14 cellular contexts compared by ENCODE assay signal in genomic region chr9:129283290-129283691, GRCh38.
A peak's percentile ranks its signal among the peaks of the same experiment; 100 is the strongest.
DNase-seq lines count a peak whose midpoint lies in the region; ATAC-seq and TF ChIP-seq lines count a peak whose summit lies in the region.
"Had no signal": no experiment of that assay in that cellular context is flagged by ENCODE, and none has a peak within 500 bp of the region (broad histone marks: within the 10 kb centered on the region; RNA-seq: fewer than 3 reads in every experiment).

No MANE protein-coding gene starts in this region.

- POLR2A ChIA-PET in PC-9 (lab: Charles Lee; ENCODE audit: unreplicated experiment), result no interaction called here

- no peaks in the 10 kb centered on the region for H3K79me2 ChIP-seq in PC-9 (ENCODE audit: low read depth)

- H3K36me3 Mint-ChIP-seq in CD14-positive monocyte, result peaks cover 17 to 27% of the 10 kb centered on the region in 2 donors
- H3K36me3 Mint-ChIP-seq: WTC11 had no signal

- no peak overlapping the region for H3K4me3 ChIP-seq in WERI-Rb-1 (ENCODE audit: low read depth, low read length)
- H3K4me3 ChIP-seq in skeletal muscle tissue (ENCODE audit: low read length in 3 of 3), result peak overlapping the region in 2 of 3 donors; percentile 53 to 67
- no peak overlapping the region for H3K4me3 ChIP-seq in PC-9

- H3K4me1 Mint-ChIP-seq in CD14-positive monocyte, result peaks cover 25% of the 10 kb centered on the region
- H3K4me1 Mint-ChIP-seq: B cell had no signal

- intact Hi-C loops in CD14-positive monocyte (cut with micrococcal nuclease) (no loop called here), PC-9 (cut with micrococcal nuclease; ENCODE audit: unreplicated experiment) (no loop called here)

- H3F3A ChIP-seq in PC-9 (ENCODE audit: insufficient read depth, low read depth), result peaks cover 7% of the 10 kb centered on the region; the same call in 1 of the 2 replicates

- DNase-seq in CD14-positive monocyte (ENCODE audit: low spot score) (peak; percentile 64), WERI-Rb-1 (peak; percentile 6), left lobe of liver (ENCODE audit: low spot score) (peak; percentile 40), activated gamma-delta T cell (lab: John Stamatoyannopoulos, UW) (no peak), PC-9 (no peak), NCI-H2196 treated with DMSO at 0.1 percent for 48 hours (lab: John Stamatoyannopoulos, UW; ENCODE audit: unreplicated experiment) (no peak)
- DNase-seq: amygdala; DMS53; NCI-H774; stimulated activated CD4-positive, alpha-beta T cell treated with anti-CD3 and anti-CD28 coated beads, Interleukin-4, amount 100 ng/mL, for 1 hour had no signal

- H4K20me1 ChIP-seq in PC-9 (ENCODE audit: insufficient read depth), result no peaks in the 10 kb centered on the region

- H3K27me3 Mint-ChIP-seq in CD14-positive monocyte (ENCODE audit: low read depth in 3 of 3), result no peaks in the 10 kb centered on the region

- no peaks in the 10 kb centered on the region for H3K9me2 ChIP-seq in PC-9 (ENCODE audit: insufficient read depth)

- no peaks in the 10 kb centered on the region for H3K9me3 Mint-ChIP-seq in CD14-positive monocyte
- H3K9me3 Mint-ChIP-seq: WTC11 had no signal

- CTCF ChIA-PET in PC-9 (lab: Charles Lee), result no interaction called here

- ATAC-seq in left lobe of liver (no peak), HG02642 (IDR thresholded peaks at IDR 0.05; ENCODE audit: poor library complexity, unreplicated experiment) (no peak)

- H3K36me3 ChIP-seq in WERI-Rb-1 (no peaks in the 10 kb centered on the region), skeletal muscle tissue (ENCODE audit: control insufficient read depth in 3 of 3, insufficient read depth in 3 of 3, low read length in 3 of 3) (no peaks in the 10 kb centered on the region), PC-9 (ENCODE audit: low read depth) (no peaks in the 10 kb centered on the region)

- H3K4me2 ChIP-seq in PC-9, result no peak overlapping the region

- TF ChIP-seq CTCF in CD14-positive monocyte (IDR thresholded peaks at IDR 0.05) (no peak), WERI-Rb-1 (IDR thresholded peaks at IDR 0.05; ENCODE audit: low read depth, low read length) (no peak), PC-9 (conservative IDR thresholded peaks at IDR 0.05) (no peak)

- BruUV-seq in PC-9 (replicated peaks; lab: Mats Ljungman, UMichigan), result no TSS peak

- H3K27ac ChIP-seq in WERI-Rb-1, result no peak overlapping the region
- H3K27ac ChIP-seq in skeletal muscle tissue (ENCODE audit: low read depth, low read length), result no peak overlapping the region
- no peak overlapping the region for H3K27ac ChIP-seq in PC-9

- no peaks in the 10 kb centered on the region for H3K9me3 ChIP-seq in WERI-Rb-1 (ENCODE audit: severe bottlenecking)
- no peaks in the 10 kb centered on the region for H3K9me3 ChIP-seq in skeletal muscle tissue (ENCODE audit: control insufficient read depth in 3 of 3, low read length in 3 of 3)
- no peaks in the 10 kb centered on the region for H3K9me3 ChIP-seq in PC-9 (ENCODE audit: insufficient read depth, low read depth)

- peak overlapping the region; percentile 90 to 98 for H3K4me3 Mint-ChIP-seq in CD14-positive monocyte
- H3K4me3 Mint-ChIP-seq: B cell had no signal

- H3K27me3 ChIP-seq in WERI-Rb-1 (ENCODE audit: insufficient read depth, low read depth, severe bottlenecking), result no peaks in the 10 kb centered on the region
- H3K27me3 ChIP-seq in skeletal muscle tissue (ENCODE audit: control insufficient read depth in 3 of 3, insufficient read depth in 3 of 3, low read length in 3 of 3), result no peaks in the 10 kb centered on the region
- H3K27me3 ChIP-seq in PC-9 (ENCODE audit: insufficient read depth, low read depth), result no peaks in the 10 kb centered on the region

- H3K27ac Mint-ChIP-seq in CD14-positive monocyte, result peak overlapping the region in 4 of 7 donors; percentile 63 to 81 (median 73)
- H3K27ac Mint-ChIP-seq: B cell, WTC11 had no signal

- H2AFZ ChIP-seq in PC-9, result no peak overlapping the region

- H3K4me1 ChIP-seq in skeletal muscle tissue (ENCODE audit: control insufficient read depth in 3 of 3, insufficient read depth in 3 of 3, low read length in 3 of 3), result no peaks in the 10 kb centered on the region
- peaks cover 13% of the 10 kb centered on the region for H3K4me1 ChIP-seq in PC-9 (replicated peaks; ENCODE audit: insufficient read depth)

- peak overlapping the region in 1 of 3 donors; percentile 25 for H3K9ac ChIP-seq in skeletal muscle tissue (ENCODE audit: low read depth in 1 of 3, low read length in 3 of 3)

Comparison
In these comparisons a context has a peak if more than half of its experiments do, and no peak if none do; other contexts are left out.
1. DNase-seq: peak in CD14-positive monocyte (single experiment), WERI-Rb-1 (single experiment) and left lobe of liver (single experiment); none in activated gamma-delta T cell (single experiment), PC-9 (0 of 2) and NCI-H2196 treated with DMSO at 0.1 percent for 48 hours (single experiment).
2. H3K4me3 ChIP-seq: peak in skeletal muscle tissue (2 of 3); none in WERI-Rb-1 (single experiment) and PC-9 (single experiment).